In genomic region chr14:51873221-51873893, GRCh38 we compare ENCODE assay signal across 8 cellular contexts. TPM values are rescaled to one million over a fixed set of nuclear protein-coding genes. Genes with fewer than 3 reads are reported as not detected.
DNase-seq lines count a peak whose midpoint lies in the region; ATAC-seq, FAIRE-seq and TF ChIP-seq lines count a peak whose summit lies in the region.

No MANE protein-coding gene starts in this region.

- DNase-seq in COLO829 (ENCODE audit: low spot score) = peak; percentile 62
- DNase-seq in NCI-H446 (lab: John Stamatoyannopoulos, UW) = peak; percentile 21 to 59
- peak; percentile 85 for DNase-seq in bronchial epithelial cell (ENCODE audit: low read depth)
- DNase-seq in naive thymus-derived CD4-positive, alpha-beta T cell = peak in 2 of 9 donors; percentile 38 to 50
- DNase-seq in ovary = no peak
- DNase-seq in SHP77 treated with DMSO at 0.1 percent for 48 hours (lab: John Stamatoyannopoulos, UW) = no peak

- peaks cover 34 to 64% (median 56%) of the 10 kb centered on the region in 7 donors for H3K4me1 Mint-ChIP-seq in naive thymus-derived CD4-positive, alpha-beta T cell

- H3K27ac ChIP-seq in naive thymus-derived CD4-positive, alpha-beta T cell (ENCODE audit: low read depth, low read length) = no peak overlapping the region
- no peak overlapping the region for H3K27ac ChIP-seq in ovary

- no peak for FAIRE-seq in bronchial epithelial cell (lab: Jason Lieb, UNC)

- H3K4me1 ChIP-seq in naive thymus-derived CD4-positive, alpha-beta T cell (ENCODE audit: control insufficient read depth in 2 of 2, insufficient read depth in 2 of 2, low read length in 2 of 2) = peaks cover 31 to 68% of the 10 kb centered on the region in 2 donors
- H3K4me1 ChIP-seq in ovary (ENCODE audit: insufficient read depth) = peaks cover 2% of the 10 kb centered on the region

- H3K27ac Mint-ChIP-seq in naive thymus-derived CD4-positive, alpha-beta T cell = peak overlapping the region; percentile 24 to 84 (median 69)

- no peak for TF ChIP-seq CTCF in bronchial epithelial cell (IDR thresholded peaks at IDR 0.05; ENCODE audit: insufficient read depth, low read length, severe bottlenecking)
- no peak for TF ChIP-seq CTCF in ovary (IDR thresholded peaks at IDR 0.05)

- TF ChIP-seq POLR2A in ovary (IDR thresholded peaks at IDR 0.05) = no peak

- peak overlapping the region in 6 of 10 donors; percentile 1 to 70 (median 28) for H3K4me3 Mint-ChIP-seq in naive thymus-derived CD4-positive, alpha-beta T cell

- CTCF ChIA-PET in naive thymus-derived CD4-positive, alpha-beta T cell (lab: Charles Lee) = no interaction called here

- intact Hi-C loops in naive thymus-derived CD4-positive, alpha-beta T cell (cut with micrococcal nuclease) = loop anchor here (1.0 kb wide), 4 partner anchors 8 to 32 kb away; partner anchors contain the start of gene GNG2 (in 1 of the 2)
- intact Hi-C loops in ovary (cut with DNase I) = loop anchor here in 1 of 4 donors (10.0 kb wide), 1 partner anchor 101 kb away; no protein-coding TSS in a partner anchor

- H3K9me3 ChIP-seq in naive thymus-derived CD4-positive, alpha-beta T cell (ENCODE audit: control insufficient read depth in 2 of 3, low read length in 3 of 3) = no peaks in the 10 kb centered on the region
- no peaks in the 10 kb centered on the region for H3K9me3 ChIP-seq in ovary

- no peaks in the 10 kb centered on the region for H3K27me3 Mint-ChIP-seq in naive thymus-derived CD4-positive, alpha-beta T cell

- H3K9me3 Mint-ChIP-seq in naive thymus-derived CD4-positive, alpha-beta T cell = no peaks in the 10 kb centered on the region

- no peaks in the 10 kb centered on the region for H3K36me3 ChIP-seq in bronchial epithelial cell (ENCODE audit: control insufficient read depth, insufficient read depth, low read length)
- H3K36me3 ChIP-seq in naive thymus-derived CD4-positive, alpha-beta T cell (ENCODE audit: control insufficient read depth in 2 of 3, insufficient read depth in 3 of 3, low read length in 3 of 3) = peaks cover 0 to under 1% (median 0%) of the 10 kb centered on the region in 3 experiments
- H3K36me3 ChIP-seq in ovary = no peaks in the 10 kb centered on the region

- ATAC-seq in GM18873 (IDR thresholded peaks at IDR 0.05; ENCODE audit: low FRiP score, unreplicated experiment) (peak; percentile 93), HG03064 (IDR thresholded peaks at IDR 0.05; ENCODE audit: low read depth, unreplicated experiment) (peak; percentile 93)
- peak; percentile 76 for ATAC-seq in naive thymus-derived CD4-positive, alpha-beta T cell

- 27 to 34% (median 29%) methylated on average over 2 of the region's 2 CpGs for WGBS in ovary, 3 donors

- H3K36me3 Mint-ChIP-seq in naive thymus-derived CD4-positive, alpha-beta T cell = peaks cover 1 to 33% (median 30%) of the 10 kb centered on the region in 5 donors

- POLR2A ChIA-PET in naive thymus-derived CD4-positive, alpha-beta T cell (lab: Charles Lee) = interaction anchor here (1.1 to 1.9 kb wide), 5 partner anchors 9 to 27 kb away, joined by 3 to 6 read pairs (median 4); partner anchors contain the start of gene GNG2

- no peaks in the 10 kb centered on the region for H3K27me3 ChIP-seq in bronchial epithelial cell (ENCODE audit: control insufficient read depth, insufficient read depth, low read length)
- H3K27me3 ChIP-seq in naive thymus-derived CD4-positive, alpha-beta T cell (ENCODE audit: control insufficient read depth in 2 of 2, insufficient read depth in 2 of 2, low read length in 2 of 2) = no peaks in the 10 kb centered on the region
- no peaks in the 10 kb centered on the region for H3K27me3 ChIP-seq in ovary

- TF ChIP-seq EP300 in ovary (IDR thresholded peaks at IDR 0.05) = no peak

- H3K4me3 ChIP-seq in bronchial epithelial cell (ENCODE audit: low read depth, low read length) (no peak overlapping the region), ovary (no peak overlapping the region)
- H3K4me3 ChIP-seq in naive thymus-derived CD4-positive, alpha-beta T cell (ENCODE audit: low read length) = no peak overlapping the region

RNA-seq across cellular contexts. Expression of gene GNG2, which starts 12.9 kb away (rescaled TPM):
- total RNA-seq in bronchial epithelial cell (not detected in 2 replicates), ovary (10 to 100 TPM in 6 of 7 donors, 1 to 10 TPM in 1; 9.4 to 27.3 (median 11.4) TPM)
- total RNA-seq in naive thymus-derived CD4-positive, alpha-beta T cell = 100 to 1,000 TPM in 3 of 5 experiments, 10 to 100 TPM in 2; 62.1 to 199 (median 106) TPM
- 100 to 1,000 TPM; 117 to 135 TPM for polyA plus RNA-seq in naive thymus-derived CD4-positive, alpha-beta T cell
- polyA plus RNA-seq in ovary = 10 to 100 TPM; 10.2 to 29.4 TPM

Comparison
In these comparisons a context has a peak if more than half of its experiments do, and no peak if none do; other contexts are left out.
1. DNase-seq: peak in COLO829 (single experiment), NCI-H446 (2 of 2) and bronchial epithelial cell (single experiment); none in ovary (0 of 5) and SHP77 treated with DMSO at 0.1 percent for 48 hours (single experiment).
2. RNA of gene GNG2, which starts 12.9 kb away (total RNA-seq): 62.1 to 199 TPM in naive thymus-derived CD4-positive, alpha-beta T cell and 9.4 to 27.3 TPM in ovary; not detected in bronchial epithelial cell; every median in the first group is over 10 times any median in the second.
3. Peak in every context shown above with its lines, with median percentiles within 50 percentile points of each other: ATAC-seq.